In the genomic region with DNA sequence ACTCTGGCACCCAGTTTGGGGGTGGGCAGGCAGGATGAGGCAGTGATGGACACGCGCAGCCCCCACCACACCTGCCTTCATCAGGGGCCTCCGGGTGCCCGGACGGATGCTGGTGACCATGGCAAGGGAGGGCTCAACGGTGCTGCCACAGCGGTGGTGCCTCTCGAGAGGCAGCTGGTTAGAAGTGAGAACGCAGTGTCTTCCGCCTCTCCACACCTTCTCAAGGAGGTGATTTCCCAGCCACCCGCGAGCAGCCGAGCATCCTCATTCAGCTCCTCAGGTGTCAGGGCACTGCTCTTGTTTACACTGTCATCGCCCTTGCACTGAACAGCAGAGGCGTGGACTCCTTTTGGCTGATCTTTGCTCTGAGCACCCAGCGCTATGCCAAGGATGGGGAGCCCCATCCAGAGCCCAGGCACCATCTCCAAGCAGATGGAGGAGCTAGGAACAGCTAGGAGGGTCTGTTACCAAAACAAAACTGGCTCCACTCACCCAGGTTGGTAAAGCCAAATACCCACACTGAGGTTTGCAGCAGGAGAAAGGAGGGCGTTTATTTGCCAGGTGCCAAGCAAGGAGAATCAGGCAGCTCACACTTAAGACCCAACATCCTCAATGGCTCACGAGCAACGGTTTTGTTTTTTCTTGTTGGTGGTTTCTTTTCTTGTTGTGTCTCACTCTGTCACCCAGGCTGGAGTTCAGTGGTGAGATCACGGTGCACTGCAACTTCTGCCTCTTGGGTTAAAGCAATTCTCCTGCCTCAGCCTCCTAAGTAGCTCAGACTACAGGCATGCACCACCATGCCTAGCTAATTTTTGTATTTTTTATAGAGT, we compare ENCODE assay signal across 9 cellular contexts.
A peak's percentile ranks its signal among the peaks of the same experiment; 100 is the strongest.
DNase-seq lines count a peak whose midpoint lies in the region.
"Had no signal": no experiment of that assay in that cellular context is flagged by ENCODE, and none has a peak within 500 bp of the region (broad histone marks: within the 10 kb centered on the region; RNA-seq: fewer than 3 reads in every experiment).

No MANE protein-coding gene starts in this region.

- H3K4me3 Mint-ChIP-seq in IgD-negative memory B cell, result peak overlapping the region in 1 of 4 donors; percentile 58

- H3K27ac Mint-ChIP-seq in IgD-negative memory B cell, result peak overlapping the region; percentile 7 to 82 (median 65)

- peaks cover 4 to 9% (median 5%) of the 10 kb centered on the region in 3 donors for H3K4me1 Mint-ChIP-seq in IgD-negative memory B cell

- peaks cover 0 to 1% (median 0%) of the 10 kb centered on the region in 3 donors for H3K9me3 Mint-ChIP-seq in IgD-negative memory B cell

- DNase-seq in activated CD8-positive, alpha-beta memory T cell treated with anti-CD3 and anti-CD28 coated beads for 24 hours, result peak; percentile 76
- peak; percentile 65 for DNase-seq in effector CD4-positive, alpha-beta T cell
- DNase-seq in stimulated activated CD8-positive, alpha-beta memory T cell treated with anti-CD3 and anti-CD28 coated beads, Interleukin-15, amount 100 ng/mL, for 4 hours (ENCODE audit: low read depth in 2 of 2), result peak; percentile 43 to 54
- DNase-seq in dedifferentiated amniotic fluid mesenchymal stem cell (ENCODE audit: extremely low spot score) (no peak), OCI-M2 (lab: John Stamatoyannopoulos, UW; ENCODE audit: unreplicated experiment) (no peak), NCI-H2029 (lab: John Stamatoyannopoulos, UW) (no peak), NCI-H2171 (lab: John Stamatoyannopoulos, UW) (no peak)
- DNase-seq: aorta had no signal

- peaks cover 27% of the 10 kb centered on the region for H3K27me3 Mint-ChIP-seq in IgD-negative memory B cell

- H3K36me3 Mint-ChIP-seq in IgD-negative memory B cell, result no peaks in the 10 kb centered on the region

Comparison
In these comparisons a context has a peak if more than half of its experiments do, and no peak if none do; other contexts are left out.
1. DNase-seq: peak in activated CD8-positive, alpha-beta memory T cell treated with anti-CD3 and anti-CD28 coated beads for 24 hours (single experiment), effector CD4-positive, alpha-beta T cell (single experiment) and stimulated activated CD8-positive, alpha-beta memory T cell treated with anti-CD3 and anti-CD28 coated beads, Interleukin-15, amount 100 ng/mL, for 4 hours (2 of 2); none in dedifferentiated amniotic fluid mesenchymal stem cell (single experiment), OCI-M2 (single experiment), NCI-H2029 (single experiment) and NCI-H2171 (single experiment).